ENCODE assay signal across 16 cellular contexts in genomic region chr11:67500818-67501584, GRCh38. TPM values are rescaled to one million over a fixed set of nuclear protein-coding genes. Genes with fewer than 3 reads are reported as not detected.
DNase-seq lines count a peak whose midpoint lies in the region; ATAC-seq, FAIRE-seq and TF ChIP-seq lines count a peak whose summit lies in the region.
"Had no signal": no experiment of that assay in that cellular context is flagged by ENCODE, and none has a peak within 500 bp of the region (broad histone marks: within the 10 kb centered on the region; RNA-seq: fewer than 3 reads in every experiment).

No MANE protein-coding gene starts in this region.

- peak; percentile 9 for FAIRE-seq in GM12892 (lab: Jason Lieb, UNC)

- ATAC-seq in GM19395 (IDR thresholded peaks at IDR 0.05; ENCODE audit: unreplicated experiment), result no peak
- no peak for ATAC-seq in GM18517 (IDR thresholded peaks at IDR 0.05; ENCODE audit: unreplicated experiment)
- no peak for ATAC-seq in HG03135 (IDR thresholded peaks at IDR 0.05; ENCODE audit: unreplicated experiment)
- ATAC-seq: lower lobe of right lung; naive thymus-derived CD8-positive, alpha-beta T cell had no signal

- DNase-seq in CD1c-positive myeloid dendritic cell (ENCODE audit: extremely low spot score) (peak; percentile 60), GM12892 (ENCODE audit: insufficient read length) (no peak), OCI-M1 (lab: John Stamatoyannopoulos, UW) (peak; percentile 19), iris pigment epithelial cell (ENCODE audit: low read depth) (peak; percentile 9), HuH-7 (ENCODE audit: low spot score) (no peak)
- DNase-seq: activated CD4-positive, alpha-beta T cell treated with anti-CD3 and anti-CD28 coated beads for 48 hours; activated gamma-delta T cell; C1 segment of cervical spinal cord; effector memory CD4-positive, alpha-beta T cell; HCEC 1CT; lower lobe of right lung; naive thymus-derived CD8-positive, alpha-beta T cell; NCI-H2029 had no signal

- no peak for TF ChIP-seq POLR2A in GM12892 (IDR thresholded peaks at IDR 0.05; ENCODE audit: low read depth, low read length)

RNA-seq across cellular contexts. Expression of gene PITPNM1, which starts 4.2 kb away (rescaled TPM):
- polyA plus RNA-seq in GM12892 (2012; ENCODE audit: missing spikeins), result 12.0 TPM

RNA-seq across cellular contexts. Expression of gene CDK2AP2, which starts 7.0 kb away (rescaled TPM):
- polyA plus RNA-seq in GM12892 (2012; ENCODE audit: missing spikeins), result 37.0 TPM

RNA-seq across cellular contexts. Expression of gene AIP, which starts 18.2 kb away (rescaled TPM):
- polyA plus RNA-seq in GM12892 (2012; ENCODE audit: missing spikeins), result 96.4 TPM

RNA-seq across cellular contexts. Expression of gene CABP2, which starts 22.2 kb away (rescaled TPM):
- polyA plus RNA-seq in GM12892 (2012; ENCODE audit: missing spikeins), result not detected
- polyA plus RNA-seq: naive thymus-derived CD8-positive, alpha-beta T cell had no signal

RNA-seq across cellular contexts. Expression of gene TMEM134, which starts 31.9 kb away (rescaled TPM):
- polyA plus RNA-seq in GM12892 (2012; ENCODE audit: missing spikeins), result 28.4 TPM

Comparison
In these comparisons a context has a peak if more than half of its experiments do, and no peak if none do; other contexts are left out.
1. DNase-seq: peak in CD1c-positive myeloid dendritic cell (single experiment), OCI-M1 (single experiment) and iris pigment epithelial cell (single experiment); none in GM12892 (single experiment) and HuH-7 (single experiment).